Comparison of ENCODE assay signal across 9 cellular contexts in genomic region chr17:44901323-44901965, GRCh38. TPM values are rescaled to one million over a fixed set of nuclear protein-coding genes. Genes with fewer than 3 reads are reported as not detected.
A peak's percentile ranks its signal among the peaks of the same experiment; 100 is the strongest.
DNase-seq lines count a peak whose midpoint lies in the region; ATAC-seq, FAIRE-seq and TF ChIP-seq lines count a peak whose summit lies in the region.
"Had no signal": no experiment of that assay in that cellular context is flagged by ENCODE, and none has a peak within 500 bp of the region (broad histone marks: within the 10 kb centered on the region; RNA-seq: fewer than 3 reads in every experiment).

No MANE protein-coding gene starts in this region.

- WGBS in A549 (ENCODE audit: missing lambda C conversion rate) = 52% methylated on average over 5 of the region's 5 CpGs

- peak; percentile 85 for FAIRE-seq in A549 (lab: Jason Lieb, UNC)

- peak in 1 of 2 experiments; percentile 62 for DNase-seq in A549 (ENCODE audit: low read depth in 1 of 2, low spot score in 1 of 2)
- peak; percentile 49 for DNase-seq in GM03348 (ENCODE audit: low spot score)
- peak; percentile 63 for DNase-seq in fibroblast of pulmonary artery (ENCODE audit: low read depth)
- DNase-seq in omental fat pad (ENCODE audit: low spot score) = no peak
- no peak for DNase-seq in NCI-H1048 (lab: John Stamatoyannopoulos, UW)
- DNase-seq in posterior cingulate gyrus = no peak
- DNase-seq: occipital lobe had no signal

- peak overlapping the region; percentile 85 for H3K4me2 ChIP-seq in A549

- no peak for TF ChIP-seq EP300 in A549 (IDR thresholded peaks at IDR 0.05)

- peaks cover 54% of the 10 kb centered on the region for H3K4me1 ChIP-seq in A549

- POLR2A ChIA-PET in A549 (lab: Yijun Ruan, JAX) = interaction anchor here (0.8 to 4.7 kb wide), 2 partner anchors 9 to 67 kb away, joined by 3 to 18 read pairs; partner anchors contain the start of gene C1QL1

- CTCF ChIA-PET in A549 (lab: Yijun Ruan, JAX) = interaction anchor here (0.8 to 18.5 kb wide), 22 partner anchors 10 to 234 kb away, joined by 3 to 223 read pairs (median 4); partner anchors contain the start of genes ACBD4, GFAP and PLCD3

- TF ChIP-seq POLR2A in A549 (IDR thresholded peaks at IDR 0.05; ENCODE audit: low read length) = no peak

- peak overlapping the region; percentile 8 to 87; a peak in 5 of 6 replicates for H3K27ac ChIP-seq in A549

- H3K9me3 ChIP-seq in A549 = no peaks in the 10 kb centered on the region

- TF ChIP-seq CTCF in A549 (IDR thresholded peaks at IDR 0.05) (no peak; the same call in 2 of the 3 replicates), fibroblast of pulmonary artery (IDR thresholded peaks at IDR 0.05; ENCODE audit: low read length, missing control alignments) (peak; percentile 28), omental fat pad (IDR thresholded peaks at IDR 0.05) (no peak)

- peak in 1 of 2 experiments; percentile 15; a peak in 3 of 6 replicates for ATAC-seq in A549
- ATAC-seq in SK-N-SH treated with all-trans-retinoic acid at 6 μM for 48 hours = peak; percentile 18
- no peak for ATAC-seq in omental fat pad (ENCODE audit: low FRiP score)
- ATAC-seq in HG03108 (IDR thresholded peaks at IDR 0.05; ENCODE audit: unreplicated experiment) = no peak

- intact Hi-C loops in posterior cingulate gyrus (cut with DNase I) = loop anchor here (5.0 kb wide), 1 partner anchor 121 kb away; no protein-coding TSS in a partner anchor

- H3K4me3 ChIP-seq in A549 (no peak overlapping the region), fibroblast of pulmonary artery (replicated peaks; ENCODE audit: low read depth, low read length) (no peak overlapping the region)

- TF ChIP-seq RAD21 in A549 (conservative IDR thresholded peaks at IDR 0.05 in 1 of 2, IDR thresholded peaks at IDR 0.05 in 1 of 2) = peak; percentile 22 to 35; a peak in 3 of 5 replicates

TF ChIP-seq in A549, 52 proteins besides CTCF, POLR2A, EP300 and RAD21:
- TF ChIP-seq SMC3 (IDR thresholded peaks at IDR 0.05) (peak; percentile 46; the same call in 1 of the 3 replicates), FOSL2 (IDR thresholded peaks at IDR 0.05) (no peak), FOSL2 (CRISPR knock-in tag; IDR thresholded peaks at IDR 0.05) (peak; percentile 54), GATA3 (IDR thresholded peaks at IDR 0.05; ENCODE audit: borderline replicate concordance) (no peak)

TF ChIP-seq in SK-N-SH treated with all-trans-retinoic acid at 6 μM for 48 hours, 23 proteins besides CTCF, POLR2A, EP300 and RAD21 (continues in another document):
- no peak for TF ChIP-seq ZNF565 (CRISPR knock-in tag; conservative IDR thresholded peaks at IDR 0.05; ENCODE audit: low read depth)
- no peak for TF ChIP-seq CSDC2 (CRISPR knock-in tag; IDR thresholded peaks at IDR 0.05)
- no peak for TF ChIP-seq CSRNP3 (CRISPR knock-in tag; IDR thresholded peaks at IDR 0.05)
- no peak for TF ChIP-seq ARNTL (CRISPR knock-in tag; IDR thresholded peaks at IDR 0.05; ENCODE audit: borderline replicate concordance, low read depth)
- TF ChIP-seq SNAI2 (CRISPR knock-in tag; IDR thresholded peaks at IDR 0.05) = no peak
- TF ChIP-seq ZNF8 (CRISPR knock-in tag; IDR thresholded peaks at IDR 0.05) = no peak
- TF ChIP-seq RARB (CRISPR knock-in tag; IDR thresholded peaks at IDR 0.05) = no peak
- TF ChIP-seq ZNF70 (CRISPR knock-in tag; IDR thresholded peaks at IDR 0.05) = no peak
- no peak for TF ChIP-seq ZC3H10 (CRISPR knock-in tag; IDR thresholded peaks at IDR 0.05)
- TF ChIP-seq TSHZ2 (CRISPR knock-in tag; IDR thresholded peaks at IDR 0.05) = no peak
- no peak for TF ChIP-seq PPARA (CRISPR knock-in tag; IDR thresholded peaks at IDR 0.05; ENCODE audit: borderline replicate concordance)
- no peak for TF ChIP-seq ZFP30 (CRISPR knock-in tag; IDR thresholded peaks at IDR 0.05)
- no peak for TF ChIP-seq POU6F1 (CRISPR knock-in tag; IDR thresholded peaks at IDR 0.05; ENCODE audit: borderline replicate concordance, low read depth)

RNA-seq across cellular contexts. Expression of gene EFTUD2, which starts 2.2 kb away (rescaled TPM):
- polyA plus RNA-seq in A549 (2011; rRNA removed) (254 and 353 TPM in 2 replicates), A549 (2017; fragmentation: RNase III; extraction: RNeasy Plus Mini Kit Qiagen cat#74134 plus additional on column Dnase treatment) (216 to 251 TPM (median 224 TPM) in 3 replicates)
- polyA plus RNA-seq in A549 (2012; cell fraction: cytosol; rRNA removed) = 147 and 178 TPM in 2 replicates
- polyA plus RNA-seq in A549 (2012; cell fraction: nucleus; rRNA removed) = 314 and 320 TPM in 2 replicates
- 336 and 388 TPM in 2 replicates for polyA minus RNA-seq in A549 (2011; rRNA and poly(A)+ RNA removed)
- total RNA-seq in omental fat pad = 100 to 1,000 TPM in 1 of 4 donors, 10 to 100 TPM in 3; 62.5 to 131 (median 75.0) TPM

RNA-seq across cellular contexts. Expression of gene GFAP, which starts 13.9 kb away (rescaled TPM):
- 1.8 and 2.1 TPM in 2 replicates for polyA plus RNA-seq in A549 (2011; rRNA removed)
- polyA plus RNA-seq in A549 (2012; cell fraction: cytosol; rRNA removed) = 2.6 and 2.8 TPM in 2 replicates
- 1.3 and 2.1 TPM in 2 replicates for polyA plus RNA-seq in A549 (2012; cell fraction: nucleus; rRNA removed)
- 1.2 to 1.5 TPM (median 1.4 TPM) in 3 replicates for polyA plus RNA-seq in A549 (2017; fragmentation: RNase III; extraction: RNeasy Plus Mini Kit Qiagen cat#74134 plus additional on column Dnase treatment)
- 0.83 and 1.6 TPM in 2 replicates for polyA minus RNA-seq in A549 (2011; rRNA and poly(A)+ RNA removed)
- total RNA-seq in omental fat pad = 1 to 10 TPM; 1.4 to 4.1 (median 2.9) TPM

RNA-seq across cellular contexts. Expression of gene KIF18B, which starts 46.1 kb away (rescaled TPM):
- polyA plus RNA-seq in A549 (2011; rRNA removed) = 19.6 and 20.5 TPM in 2 replicates
- 53.3 and 61.3 TPM in 2 replicates for polyA plus RNA-seq in A549 (2012; cell fraction: cytosol; rRNA removed)
- 229 and 244 TPM in 2 replicates for polyA plus RNA-seq in A549 (2012; cell fraction: nucleus; rRNA removed)
- 39.9 to 41.7 TPM (median 41.7 TPM) in 3 replicates for polyA plus RNA-seq in A549 (2017; fragmentation: RNase III; extraction: RNeasy Plus Mini Kit Qiagen cat#74134 plus additional on column Dnase treatment)
- 48.0 and 51.0 TPM in 2 replicates for polyA minus RNA-seq in A549 (2011; rRNA and poly(A)+ RNA removed)
- total RNA-seq in omental fat pad = under 1 TPM in 1 of 4 donors, not detected in 3; 0.72 TPM

RNA-seq across cellular contexts. Expression of gene HIGD1B, which starts 53.8 kb away (rescaled TPM):
- not detected in 2 replicates for polyA plus RNA-seq in A549 (2011; rRNA removed)
- not detected in 2 replicates for polyA plus RNA-seq in A549 (2012; cell fraction: cytosol; rRNA removed)
- polyA plus RNA-seq in A549 (2012; cell fraction: nucleus; rRNA removed) = not detected in 2 replicates
- not detected in 3 replicates for polyA plus RNA-seq in A549 (2017; fragmentation: RNase III; extraction: RNeasy Plus Mini Kit Qiagen cat#74134 plus additional on column Dnase treatment)
- polyA minus RNA-seq in A549 (2011; rRNA and poly(A)+ RNA removed) = not detected in 2 replicates
- 10 to 100 TPM in 1 of 4 donors, 1 to 10 TPM in 3; 2.1 to 17.8 (median 3.0) TPM for total RNA-seq in omental fat pad

Comparison
In these comparisons a context has a peak if more than half of its experiments do, and no peak if none do; other contexts are left out.
1. DNase-seq: peak in GM03348 (single experiment) and fibroblast of pulmonary artery (single experiment); none in omental fat pad (single experiment), NCI-H1048 (single experiment) and posterior cingulate gyrus (0 of 10).